Comparison of ENCODE assay signal across 10 cellular contexts in the genomic region with DNA sequence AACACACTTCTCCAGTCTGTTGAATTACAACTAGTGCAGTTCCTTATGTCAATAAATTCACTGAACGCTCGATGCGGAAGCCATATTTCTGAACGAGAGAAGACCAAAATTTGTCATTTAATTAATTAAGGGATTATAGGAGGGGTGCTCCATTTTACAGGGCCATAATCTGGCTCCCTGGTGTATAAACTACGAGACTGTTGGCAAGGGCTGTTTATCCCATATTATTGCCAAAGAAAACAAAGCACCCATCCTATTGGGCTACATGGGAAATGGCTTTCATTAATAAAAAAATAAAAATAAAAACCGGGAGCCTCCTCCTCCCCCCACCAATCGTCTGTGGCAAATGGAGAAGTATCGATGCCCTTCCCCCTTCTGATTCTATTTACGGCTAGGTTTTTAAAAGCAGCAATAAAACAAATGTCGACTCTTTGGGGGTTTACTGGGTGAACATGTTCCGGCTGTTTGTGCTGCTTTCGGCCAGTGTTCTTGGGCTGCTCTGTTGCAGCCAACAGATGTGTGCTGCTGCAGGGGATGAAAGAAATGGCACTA. TPM values are rescaled to one million over a fixed set of nuclear protein-coding genes. Genes with fewer than 3 reads are reported as not detected.
DNase-seq lines count a peak whose midpoint lies in the region; ATAC-seq and TF ChIP-seq lines count a peak whose summit lies in the region.
"Had no signal": no experiment of that assay in that cellular context is flagged by ENCODE, and none has a peak within 500 bp of the region (broad histone marks: within the 10 kb centered on the region; RNA-seq: fewer than 3 reads in every experiment).

No MANE protein-coding gene starts in this region.

- peaks cover 18% of the 10 kb centered on the region for H3K36me3 Mint-ChIP-seq in activated CD4-positive, alpha-beta T cell treated with anti-CD3 and anti-CD28 coated beads, Interleukin-2, amount 10 ng/mL, durations not matched to agents 24 days and 14 days (ENCODE audit: low read depth)

- ATAC-seq in HG03135 (IDR thresholded peaks at IDR 0.05; ENCODE audit: unreplicated experiment) (no peak), GM18502 (IDR thresholded peaks at IDR 0.05; ENCODE audit: poor library complexity, unreplicated experiment) (no peak)

- H3K27me3 ChIP-seq in DOHH2 (ENCODE audit: control insufficient read depth, low read length) (no peaks in the 10 kb centered on the region), ovary (no peaks in the 10 kb centered on the region)
- H3K27me3 ChIP-seq: neutrophil had no signal

- H3K9me3 Mint-ChIP-seq in activated CD4-positive, alpha-beta T cell treated with anti-CD3 and anti-CD28 coated beads, Interleukin-2, amount 10 ng/mL, durations not matched to agents 24 days and 14 days, result no peaks in the 10 kb centered on the region

- H3F3A ChIP-seq in DOHH2 (ENCODE audit: control insufficient read depth, insufficient read depth), result peaks cover 31% of the 10 kb centered on the region

- no peak for TF ChIP-seq EP300 in ovary (IDR thresholded peaks at IDR 0.05)

- no peak overlapping the region for H3K27ac Mint-ChIP-seq in activated CD4-positive, alpha-beta T cell treated with anti-CD3 and anti-CD28 coated beads, Interleukin-2, amount 10 ng/mL, durations not matched to agents 24 days and 14 days

- H3K4me1 Mint-ChIP-seq in activated CD4-positive, alpha-beta T cell treated with anti-CD3 and anti-CD28 coated beads, Interleukin-2, amount 10 ng/mL, durations not matched to agents 24 days and 14 days, result peaks cover 12% of the 10 kb centered on the region

- 7 to 14% (median 9%) methylated on average over 12 of the region's 12 CpGs for WGBS in ovary, 3 donors

- peaks cover 4% of the 10 kb centered on the region for H3K36me3 ChIP-seq in DOHH2 (ENCODE audit: control insufficient read depth, low read length)
- H3K36me3 ChIP-seq in ovary, result no peaks in the 10 kb centered on the region

- H3K27me3 Mint-ChIP-seq in activated CD4-positive, alpha-beta T cell treated with anti-CD3 and anti-CD28 coated beads, Interleukin-2, amount 10 ng/mL, durations not matched to agents 24 days and 14 days, result no peaks in the 10 kb centered on the region

- peak; percentile 89 for DNase-seq in NCI-H82 (lab: John Stamatoyannopoulos, UW)
- DNase-seq in globus pallidus (ENCODE audit: low spot score), result peak; percentile 71
- peak in 1 of 5 donors; percentile 21 for DNase-seq in ovary
- no peak for DNase-seq in activated CD4-positive, alpha-beta T cell treated with anti-CD3 and anti-CD28 coated beads, Interleukin-2, amount 10 ng/mL, durations not matched to agents 24 days and 14 days
- no peak for DNase-seq in NCI-H128 (lab: John Stamatoyannopoulos, UW; ENCODE audit: unreplicated experiment)
- DNase-seq: T-helper 2 cell had no signal

- TF ChIP-seq CTCF in DOHH2 (IDR thresholded peaks at IDR 0.05; ENCODE audit: low read depth, low read length, poor library complexity, severe bottlenecking), result no peak
- no peak for TF ChIP-seq CTCF in ovary (IDR thresholded peaks at IDR 0.05)

- H3K9me2 ChIP-seq in DOHH2 (replicated peaks; ENCODE audit: control insufficient read depth, low read length), result no peaks in the 10 kb centered on the region

- H3K9me3 ChIP-seq in DOHH2 (ENCODE audit: control insufficient read depth, insufficient read depth, low read length) (no peaks in the 10 kb centered on the region), ovary (no peaks in the 10 kb centered on the region)
- H3K9me3 ChIP-seq: neutrophil had no signal

- intact Hi-C loops in ovary (cut with DNase I), result no loop called here
- intact Hi-C loops in activated CD4-positive, alpha-beta T cell treated with anti-CD3 and anti-CD28 coated beads, Interleukin-2, amount 10 ng/mL, durations not matched to agents 24 days and 14 days (cut with micrococcal nuclease), result no loop called here

- peak overlapping the region; percentile 70 for H3K4me3 ChIP-seq in DOHH2 (ENCODE audit: low read length)
- peak overlapping the region; percentile 21 for H3K4me3 ChIP-seq in ovary

- H3K4me1 ChIP-seq in DOHH2 (ENCODE audit: control insufficient read depth, low read length) (peaks cover 71% of the 10 kb centered on the region), ovary (ENCODE audit: insufficient read depth) (peaks cover 5% of the 10 kb centered on the region)

- peaks cover 20% of the 10 kb centered on the region for H3K79me2 ChIP-seq in DOHH2 (ENCODE audit: control insufficient read depth, low read length)

- no peaks in the 10 kb centered on the region for H4K20me1 ChIP-seq in DOHH2 (ENCODE audit: control insufficient read depth, insufficient read depth, low read depth, low read length)

- H3K4me2 ChIP-seq in DOHH2 (ENCODE audit: low read length), result peak overlapping the region; percentile 94

- H3K4me3 Mint-ChIP-seq in activated CD4-positive, alpha-beta T cell treated with anti-CD3 and anti-CD28 coated beads, Interleukin-2, amount 10 ng/mL, durations not matched to agents 24 days and 14 days, result no peak overlapping the region

- TF ChIP-seq POLR2A in ovary (IDR thresholded peaks at IDR 0.05), result no peak

- H3K27ac ChIP-seq in DOHH2 (ENCODE audit: low read depth, low read length), result peak overlapping the region; percentile 35
- H3K27ac ChIP-seq in ovary, result peak overlapping the region in 1 of 2 donors; percentile 21
- H3K27ac ChIP-seq: neutrophil had no signal

RNA-seq across cellular contexts. Expression of a gene that starts 24.8 kb away (rescaled TPM):
- total RNA-seq in ovary, result 10 to 100 TPM; 19.8 to 60.8 (median 41.3) TPM
- polyA plus RNA-seq in ovary, result 10 to 100 TPM; 25.1 to 68.5 TPM
- total RNA-seq in activated CD4-positive, alpha-beta T cell treated with anti-CD3 and anti-CD28 coated beads, Interleukin-2, amount 10 ng/mL, durations not matched to agents 24 days and 14 days, result 23.0 and 31.5 TPM in 2 replicates

Comparison
In these comparisons a context has a peak if more than half of its experiments do, and no peak if none do; other contexts are left out.
1. DNase-seq: peak in NCI-H82 (single experiment) and globus pallidus (single experiment); none in activated CD4-positive, alpha-beta T cell treated with anti-CD3 and anti-CD28 coated beads, Interleukin-2, amount 10 ng/mL, durations not matched to agents 24 days and 14 days (single experiment) and NCI-H128 (single experiment).